ENCODE assay signal across 1 cellular context in genomic region chr6:135054575-135055498, GRCh38.
TF ChIP-seq lines count a peak whose summit lies in the region.

Gene HBS1L (minus strand): TSS chr6:135054822. CDS start chr6:135054691, 131 bp downstream.

TF ChIP-seq in endothelial cell of umbilical vein, 7 proteins besides CTCF, POLR2A, EP300 and RAD21 (continued from another document):
- TF ChIP-seq MAX (IDR thresholded peaks at IDR 0.05; ENCODE audit: insufficient read depth, insufficient read length) (no peak), POLR2AphosphoS5 (IDR thresholded peaks at IDR 0.05; ENCODE audit: insufficient read depth, low read depth, low read length) (peak; percentile 91), JUN (IDR thresholded peaks at IDR 0.05; ENCODE audit: borderline replicate concordance, insufficient read depth, insufficient read length, low read depth) (no peak)
